In genomic region chr10:16520900-16521299, GRCh38 we compare ENCODE assay signal across 8 cellular contexts. TPM values are rescaled to one million over a fixed set of nuclear protein-coding genes. Genes with fewer than 3 reads are reported as not detected.
DNase-seq lines count a peak whose midpoint lies in the region; ATAC-seq and TF ChIP-seq lines count a peak whose summit lies in the region.

No MANE protein-coding gene starts in this region.

- peaks cover 2% of the 10 kb centered on the region for H3K36me3 Mint-ChIP-seq in progenitor cell of endocrine pancreas (ENCODE audit: insufficient read depth)

- no peak overlapping the region for H3K27ac Mint-ChIP-seq in progenitor cell of endocrine pancreas

- ATAC-seq in GM19035 (IDR thresholded peaks at IDR 0.05; ENCODE audit: unreplicated experiment) = peak; percentile 64
- peak; percentile 66 for ATAC-seq in HG03354 (IDR thresholded peaks at IDR 0.05; ENCODE audit: poor library complexity, severe bottlenecking, unreplicated experiment)

- DNase-seq in AG20443 (ENCODE audit: low spot score) (peak; percentile 67), foreskin fibroblast (peak in 1 of 2 donors; percentile 68), progenitor cell of endocrine pancreas (ENCODE audit: low spot score, unreplicated experiment) (peak; percentile 19), NCI-H524 treated with DMSO at 0.1 percent for 48 hours (lab: John Stamatoyannopoulos, UW) (no peak), HuH-7.5 (ENCODE audit: low spot score) (no peak)
- DNase-seq in activated CD8-positive, alpha-beta memory T cell treated with anti-CD3 and anti-CD28 coated beads for 48 hours (ENCODE audit: low read depth in 2 of 3, low spot score in 2 of 3) = peak in 2 of 3 experiments; percentile 9 to 23

- peaks cover 76% of the 10 kb centered on the region for H3K27me3 Mint-ChIP-seq in progenitor cell of endocrine pancreas

- peak overlapping the region; percentile 58 for H3K4me3 Mint-ChIP-seq in progenitor cell of endocrine pancreas (ENCODE audit: low read depth)

- peak overlapping the region; percentile 37 to 44 for H3K4me3 ChIP-seq in foreskin fibroblast (ENCODE audit: low read depth in 1 of 2, low read length in 2 of 2)

- H3K9me3 Mint-ChIP-seq in progenitor cell of endocrine pancreas (ENCODE audit: low read depth) = no peaks in the 10 kb centered on the region

- TF ChIP-seq CTCF in foreskin fibroblast (IDR thresholded peaks at IDR 0.05; ENCODE audit: low read depth, low read length) (peak; percentile 42), progenitor cell of endocrine pancreas (IDR thresholded peaks at IDR 0.05; ENCODE audit: unreplicated experiment) (peak; percentile 48)

- H3K4me1 Mint-ChIP-seq in progenitor cell of endocrine pancreas (ENCODE audit: low read depth) = peaks cover 9% of the 10 kb centered on the region

RNA-seq across cellular contexts. Expression of gene C1QL3, which starts 0.8 kb away (rescaled TPM):
- 2.4 and 3.0 TPM in 2 replicates for total RNA-seq in progenitor cell of endocrine pancreas

Comparison
In these comparisons a context has a peak if more than half of its experiments do, and no peak if none do; other contexts are left out.
1. DNase-seq: peak in AG20443 (single experiment), activated CD8-positive, alpha-beta memory T cell treated with anti-CD3 and anti-CD28 coated beads for 48 hours (2 of 3) and progenitor cell of endocrine pancreas (single experiment); none in NCI-H524 treated with DMSO at 0.1 percent for 48 hours (single experiment) and HuH-7.5 (single experiment).